In the genomic region with DNA sequence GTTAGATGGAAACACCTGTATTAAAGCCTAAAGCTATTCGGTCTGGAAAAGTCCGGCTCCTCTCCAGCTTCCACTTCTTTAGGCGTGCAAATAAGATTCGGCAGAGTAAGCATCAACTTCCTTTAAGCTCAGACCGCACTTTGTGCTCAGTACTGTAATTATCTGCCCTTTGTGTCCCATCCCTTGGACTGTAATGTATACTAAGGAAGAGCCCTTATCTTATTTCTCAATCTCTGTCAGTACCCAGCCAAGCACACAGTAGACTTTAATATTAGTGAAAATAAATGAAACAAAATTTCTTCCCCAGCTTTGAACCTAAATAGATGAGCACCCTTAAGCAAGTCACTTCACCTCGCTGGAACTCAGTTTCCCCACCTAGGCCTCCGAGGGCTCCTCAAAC, we compare ENCODE assay signal across 9 cellular contexts. TPM values are rescaled to one million over a fixed set of nuclear protein-coding genes. Genes with fewer than 3 reads are reported as not detected.
DNase-seq lines count a peak whose midpoint lies in the region; FAIRE-seq lines count a peak whose summit lies in the region.
"Had no signal": no experiment of that assay in that cellular context is flagged by ENCODE, and none has a peak within 500 bp of the region (broad histone marks: within the 10 kb centered on the region; RNA-seq: fewer than 3 reads in every experiment).

No MANE protein-coding gene starts in this region.

- no peaks in the 10 kb centered on the region for H3K9me2 ChIP-seq in GM23248 (ENCODE audit: insufficient read depth)

- H2BK12ac ChIP-seq in mesenchymal stem cell (ENCODE audit: low read length in 2 of 2): peak overlapping the region in 1 of 2 experiments; percentile 42

- DNase-seq in DMS153 treated with DMSO at 0.1 percent for 48 hours (lab: John Stamatoyannopoulos, UW; ENCODE audit: unreplicated experiment): peak; percentile 54
- peak; percentile 48 for DNase-seq in GM23248
- no peak for DNase-seq in NT2/D1 (ENCODE audit: low read depth, low spot score)
- DNase-seq in mesenchymal stem cell: peak; percentile 46
- DNase-seq in urothelium cell line (ENCODE audit: low spot score): peak; percentile 7
- DNase-seq in HTR-8/SVneo (ENCODE audit: insufficient read length, low spot score): no peak
- no peak for DNase-seq in NCI-H146 treated with DMSO at 0.1 percent for 48 hours (lab: John Stamatoyannopoulos, UW; ENCODE audit: unreplicated experiment)

- H3F3A ChIP-seq in GM23248 (ENCODE audit: insufficient read depth): peaks cover 8% of the 10 kb centered on the region; the same call in 1 of the 2 replicates

- H3K4me3 Mint-ChIP-seq in dendritic cell treated with granulocyte-macrophage colony-stimulating factor and Interleukin-4, amounts not matched to agents 40 ng/mL and 50 ng/mL, for 4 days: peak overlapping the region; percentile 78

- H3K36me3 Mint-ChIP-seq in dendritic cell treated with granulocyte-macrophage colony-stimulating factor and Interleukin-4, amounts not matched to agents 40 ng/mL and 50 ng/mL, for 4 days (ENCODE audit: low read depth): peaks cover 25% of the 10 kb centered on the region

- H3K36me3 ChIP-seq in GM23248 (ENCODE audit: low read depth): no peaks in the 10 kb centered on the region
- no peaks in the 10 kb centered on the region for H3K36me3 ChIP-seq in NT2/D1 (ENCODE audit: insufficient read depth, insufficient read length, low read length)
- H3K36me3 ChIP-seq in mesenchymal stem cell (ENCODE audit: control insufficient read depth in 1 of 2, insufficient read depth in 2 of 2, low read depth in 1 of 2, low read length in 2 of 2): no peaks in the 10 kb centered on the region

- H3K27me3 ChIP-seq in GM23248 (replicated peaks; ENCODE audit: insufficient read depth) (no peaks in the 10 kb centered on the region), NT2/D1 (ENCODE audit: insufficient read depth, insufficient read length) (no peaks in the 10 kb centered on the region), mesenchymal stem cell (ENCODE audit: control insufficient read depth in 1 of 2, insufficient read depth in 1 of 2, low read length in 2 of 2) (no peaks in the 10 kb centered on the region)

- H3K9me3 ChIP-seq in GM23248 (ENCODE audit: low read depth): no peaks in the 10 kb centered on the region
- H3K9me3 ChIP-seq in NT2/D1 (ENCODE audit: insufficient read depth, low read length): peaks cover 15% of the 10 kb centered on the region
- H3K9me3 ChIP-seq in mesenchymal stem cell (ENCODE audit: control insufficient read depth, low read length): no peaks in the 10 kb centered on the region

- H3K9ac ChIP-seq in GM23248 (peak overlapping the region; percentile 80), NT2/D1 (ENCODE audit: insufficient read length, low read depth) (peak overlapping the region; percentile 52), mesenchymal stem cell (ENCODE audit: low read length) (peak overlapping the region; percentile 99)

- no peak overlapping the region for H4K91ac ChIP-seq in mesenchymal stem cell (ENCODE audit: low read length)

- H2BK15ac ChIP-seq in mesenchymal stem cell (ENCODE audit: low read depth, poor library complexity, severe bottlenecking): peak overlapping the region; percentile 15

- no peak overlapping the region for H2BK5ac ChIP-seq in mesenchymal stem cell (ENCODE audit: low read depth, low read length, poor library complexity, severe bottlenecking)

- WGBS in GM23248 (ENCODE audit: low coverage in 1 of 2, low lambda C conversion rate in 2 of 2, missing lambda C conversion rate in 2 of 2), 2 experiments: 2 to 4% methylated on average over 7 of the region's 7 CpGs
- WGBS in mesenchymal stem cell: 26% methylated on average over 5 of the region's 7 CpGs

- in situ Hi-C loops in GM23248 (cut with MboI): no loop called here

- no peaks in the 10 kb centered on the region for H3K27me3 Mint-ChIP-seq in dendritic cell treated with granulocyte-macrophage colony-stimulating factor and Interleukin-4, amounts not matched to agents 40 ng/mL and 50 ng/mL, for 4 days

- H3K79me2 ChIP-seq in GM23248 (ENCODE audit: insufficient read depth): peaks cover 32% of the 10 kb centered on the region

- H3K4me1 ChIP-seq in GM23248 (ENCODE audit: insufficient read depth): peaks cover 15% of the 10 kb centered on the region
- H3K4me1 ChIP-seq in NT2/D1 (ENCODE audit: insufficient read depth, insufficient read length): no peaks in the 10 kb centered on the region
- peaks cover 7% of the 10 kb centered on the region for H3K4me1 ChIP-seq in mesenchymal stem cell (ENCODE audit: control insufficient read depth, insufficient read depth, low read depth, low read length)

- H4K8ac ChIP-seq in mesenchymal stem cell (ENCODE audit: low read length): peak overlapping the region; percentile 38

- H3K9me3 Mint-ChIP-seq in dendritic cell treated with granulocyte-macrophage colony-stimulating factor and Interleukin-4, amounts not matched to agents 40 ng/mL and 50 ng/mL, for 4 days: no peaks in the 10 kb centered on the region

- no peak overlapping the region for H3K14ac ChIP-seq in mesenchymal stem cell (ENCODE audit: low read length in 2 of 2)

- intact Hi-C loops in dendritic cell treated with granulocyte-macrophage colony-stimulating factor and Interleukin-4, amounts not matched to agents 40 ng/mL and 50 ng/mL, for 4 days (cut with micrococcal nuclease): loop anchor here (5.0 kb wide), 1 partner anchor 47 kb away; the partner anchor contains the start of gene NDUFB6

- H3K4me3 ChIP-seq in GM23248: peak overlapping the region; percentile 86
- H3K4me3 ChIP-seq in NT2/D1 (ENCODE audit: insufficient read length, low read depth): peak overlapping the region; percentile 57
- H3K4me3 ChIP-seq in mesenchymal stem cell (ENCODE audit: insufficient read depth in 1 of 2, low read depth in 1 of 2, low read length in 2 of 2): peak overlapping the region; percentile 63 to 99

- H2AFZ ChIP-seq in GM23248 (peak overlapping the region; percentile 98), mesenchymal stem cell (ENCODE audit: low read depth, low read length) (no peak overlapping the region)

- H3K23ac ChIP-seq in mesenchymal stem cell (ENCODE audit: low read length in 2 of 2): no peak overlapping the region

- H3K27ac Mint-ChIP-seq in dendritic cell treated with granulocyte-macrophage colony-stimulating factor and Interleukin-4, amounts not matched to agents 40 ng/mL and 50 ng/mL, for 4 days: peak overlapping the region; percentile 90

- H3K79me1 ChIP-seq in mesenchymal stem cell (replicated peaks; ENCODE audit: low read length, poor library complexity, severe bottlenecking): peaks cover 16% of the 10 kb centered on the region

- H3K27ac ChIP-seq in GM23248 (peak overlapping the region; percentile 66), mesenchymal stem cell (ENCODE audit: low read length, poor library complexity, severe bottlenecking) (peak overlapping the region; percentile 88)

- peak overlapping the region; percentile 66 to 78 for H3K18ac ChIP-seq in mesenchymal stem cell (ENCODE audit: low read depth in 1 of 2, low read length in 2 of 2)

- H3K4ac ChIP-seq in mesenchymal stem cell (ENCODE audit: low read depth in 1 of 2, low read length in 2 of 2): peak overlapping the region in 1 of 2 experiments; percentile 61

- FAIRE-seq in urothelium cell line (lab: Jason Lieb, UNC) (no peak), HTR-8/SVneo (lab: Jason Lieb, UNC) (no peak)
- FAIRE-seq: TTC549 had no signal

- peak overlapping the region; percentile 90 for H3K4me2 ChIP-seq in GM23248 (ENCODE audit: unreplicated experiment)
- peak overlapping the region; percentile 95 for H3K4me2 ChIP-seq in mesenchymal stem cell (ENCODE audit: low read length, poor library complexity, severe bottlenecking)

- H2BK120ac ChIP-seq in mesenchymal stem cell (ENCODE audit: low read depth, low read length): no peak overlapping the region

- H3K4me1 Mint-ChIP-seq in dendritic cell treated with granulocyte-macrophage colony-stimulating factor and Interleukin-4, amounts not matched to agents 40 ng/mL and 50 ng/mL, for 4 days (ENCODE audit: low read depth): peaks cover 25% of the 10 kb centered on the region

- no peak overlapping the region for H2AK5ac ChIP-seq in mesenchymal stem cell (ENCODE audit: low read length, severe bottlenecking)

- H4K20me1 ChIP-seq in GM23248 (ENCODE audit: insufficient read depth): no peaks in the 10 kb centered on the region

RNA-seq across cellular contexts. Expression of gene RIGI, which starts 0.5 kb away (rescaled TPM):
- 5.4 and 8.2 TPM in 2 replicates for total RNA-seq in GM23248 (2014; rRNA removed; shearing (Covaris generic))
- 3.9 and 5.1 TPM in 2 replicates for polyA plus RNA-seq in GM23248 (2016; fragmentation: Nextera tagmentation; extraction: Ambion mirVana)
- 10.3 TPM for polyA plus RNA-seq in mesenchymal stem cell (2013, experiment 1 of 2)
- polyA plus RNA-seq in mesenchymal stem cell (2013, experiment 2 of 2): 10.4 TPM

RNA-seq across cellular contexts. Expression of gene SMIM27, which starts 26.6 kb away (rescaled TPM):
- 0.51 and 4.1 TPM in 2 replicates for total RNA-seq in GM23248 (2014; rRNA removed; shearing (Covaris generic))
- polyA plus RNA-seq in GM23248 (2016; fragmentation: Nextera tagmentation; extraction: Ambion mirVana): 40.1 and 41.4 TPM in 2 replicates
- polyA plus RNA-seq in mesenchymal stem cell (2013, experiment 1 of 2): 21.5 TPM
- polyA plus RNA-seq in mesenchymal stem cell (2013, experiment 2 of 2): 22.9 TPM

RNA-seq across cellular contexts. Expression of gene TOPORS, which starts 26.9 kb away (rescaled TPM):
- total RNA-seq in GM23248 (2014; rRNA removed; shearing (Covaris generic)): 26.9 and 28.1 TPM in 2 replicates
- 16.4 and 18.7 TPM in 2 replicates for polyA plus RNA-seq in GM23248 (2016; fragmentation: Nextera tagmentation; extraction: Ambion mirVana)
- 18.3 TPM for polyA plus RNA-seq in mesenchymal stem cell (2013, experiment 1 of 2)
- 18.6 TPM for polyA plus RNA-seq in mesenchymal stem cell (2013, experiment 2 of 2)

RNA-seq across cellular contexts. Expression of gene NDUFB6, which starts 47.5 kb away (rescaled TPM):
- total RNA-seq in GM23248 (2014; rRNA removed; shearing (Covaris generic)): 31.8 and 43.6 TPM in 2 replicates
- 172 and 175 TPM in 2 replicates for polyA plus RNA-seq in GM23248 (2016; fragmentation: Nextera tagmentation; extraction: Ambion mirVana)
- polyA plus RNA-seq in mesenchymal stem cell (2013, experiment 1 of 2): 66.2 TPM
- polyA plus RNA-seq in mesenchymal stem cell (2013, experiment 2 of 2): 72.8 TPM

Comparison
In these comparisons a context has a peak if more than half of its experiments do, and no peak if none do; other contexts are left out.
1. DNase-seq: peak in DMS153 treated with DMSO at 0.1 percent for 48 hours (single experiment), GM23248 (single experiment), mesenchymal stem cell (single experiment) and urothelium cell line (single experiment); none in NT2/D1 (single experiment), HTR-8/SVneo (single experiment) and NCI-H146 treated with DMSO at 0.1 percent for 48 hours (single experiment).
2. Peak in every context shown above with its lines, with median percentiles within 50 percentile points of each other: H3K4me3 ChIP-seq and H3K9ac ChIP-seq.